In genomic region chr14:54637270-54637669, GRCh38 we compare ENCODE assay signal across 23 cellular contexts.
DNase-seq lines count a peak whose midpoint lies in the region; ATAC-seq and TF ChIP-seq lines count a peak whose summit lies in the region.
"Had no signal": no experiment of that assay in that cellular context is flagged by ENCODE, and none has a peak within 500 bp of the region (broad histone marks: within the 10 kb centered on the region; RNA-seq: fewer than 3 reads in every experiment).

No MANE protein-coding gene starts in this region.

- peaks cover 3% of the 10 kb centered on the region for H3K27me3 Mint-ChIP-seq in HFFc6 (ENCODE audit: insufficient read depth)
- H3K27me3 Mint-ChIP-seq in activated T-helper 1 cell treated with anti-CD3 and anti-CD28 coated beads, Interleukin-12 subunit alpha, Interleukin-12 subunit beta, Interleukin-2, Interleukin-4 antibody, amounts not matched to agents 30 ng/mL and 10 ng/mL and 1 ng/mL, durations not matched to agents 14 hours and 24 hours and 36 hours (ENCODE audit: insufficient read depth) = peaks cover 22% of the 10 kb centered on the region
- H3K27me3 Mint-ChIP-seq: naive B cell had no signal

- peak overlapping the region; percentile 73 for H3K27ac Mint-ChIP-seq in HFFc6
- H3K27ac Mint-ChIP-seq in activated T-helper 1 cell treated with anti-CD3 and anti-CD28 coated beads, Interleukin-12 subunit alpha, Interleukin-12 subunit beta, Interleukin-2, Interleukin-4 antibody, amounts not matched to agents 30 ng/mL and 10 ng/mL and 1 ng/mL, durations not matched to agents 14 hours and 24 hours and 36 hours = no peak overlapping the region
- H3K27ac Mint-ChIP-seq: activated naive CD4-positive, alpha-beta T cell treated with anti-CD3 and anti-CD28 coated beads for 36 hours; CD14-positive monocyte; effector memory CD8-positive, alpha-beta T cell; naive B cell; T-helper 2 cell treated with Interferon-gamma antibody and Interleukin-4, amounts not matched to agents 5 μg/mL and 100 μg/mL, for 36 hours had no signal

- peak overlapping the region; percentile 38 for H3K4me3 Mint-ChIP-seq in HFFc6
- H3K4me3 Mint-ChIP-seq in activated T-helper 1 cell treated with anti-CD3 and anti-CD28 coated beads, Interleukin-12 subunit alpha, Interleukin-12 subunit beta, Interleukin-2, Interleukin-4 antibody, amounts not matched to agents 30 ng/mL and 10 ng/mL and 1 ng/mL, durations not matched to agents 14 hours and 24 hours and 36 hours = no peak overlapping the region
- H3K4me3 Mint-ChIP-seq: activated naive CD4-positive, alpha-beta T cell treated with anti-CD3 and anti-CD28 coated beads for 36 hours; CD14-positive monocyte; effector memory CD8-positive, alpha-beta T cell; naive B cell; T-helper 2 cell treated with Interferon-gamma antibody and Interleukin-4, amounts not matched to agents 5 μg/mL and 100 μg/mL, for 36 hours had no signal

- H3K4me3 ChIP-seq in gastrocnemius medialis (no peak overlapping the region), dorsolateral prefrontal cortex (no peak overlapping the region)
- H3K4me3 ChIP-seq: heart left ventricle, Peyer's patch, SK-N-MC, uterus had no signal

- peak in 1 of 2 donors; percentile 47 for ATAC-seq in gastrocnemius medialis
- ATAC-seq: effector memory CD8-positive, alpha-beta T cell; heart left ventricle had no signal

- no peak for TF ChIP-seq POLR2A in gastrocnemius medialis (IDR thresholded peaks at IDR 0.05)

- no peaks in the 10 kb centered on the region for H3K9me3 Mint-ChIP-seq in HFFc6
- peaks cover 3% of the 10 kb centered on the region for H3K9me3 Mint-ChIP-seq in activated T-helper 1 cell treated with anti-CD3 and anti-CD28 coated beads, Interleukin-12 subunit alpha, Interleukin-12 subunit beta, Interleukin-2, Interleukin-4 antibody, amounts not matched to agents 30 ng/mL and 10 ng/mL and 1 ng/mL, durations not matched to agents 14 hours and 24 hours and 36 hours

- in situ Hi-C loops in gastrocnemius medialis (cut with MboI; ENCODE audit: low sequenced_read_pairs in 4 of 4) = no loop called here

- peaks cover 19 to 41% of the 10 kb centered on the region in 2 donors for H3K4me1 ChIP-seq in gastrocnemius medialis
- H3K4me1 ChIP-seq: Peyer's patch, uterus had no signal

- DNase-seq in HFFc6 (no peak), RPMI8226 (peak; percentile 23), epithelial cell of prostate (ENCODE audit: low read depth, low spot score) (no peak), gastrocnemius medialis (no peak), dorsolateral prefrontal cortex (no peak), NCI-H2196 (lab: John Stamatoyannopoulos, UW; ENCODE audit: unreplicated experiment) (no peak)
- no peak for DNase-seq in activated T-helper 1 cell treated with anti-CD3 and anti-CD28 coated beads, Interleukin-12 subunit alpha, Interleukin-12 subunit beta, Interleukin-2, Interleukin-4 antibody, amounts not matched to agents 30 ng/mL and 10 ng/mL and 1 ng/mL, durations not matched to agents 14 hours and 24 hours and 36 hours (ENCODE audit: low spot score)
- DNase-seq: activated CD4-positive, alpha-beta T cell treated with anti-CD3 and anti-CD28 coated beads for 48 hours; activated naive CD4-positive, alpha-beta T cell treated with anti-CD3 and anti-CD28 coated beads for 36 hours; activated T-cell treated with anti-CD3 and anti-CD28 coated beads, Interleukin-2, amount 50 U/mL, for 48 hours; effector memory CD8-positive, alpha-beta T cell; H7; heart left ventricle; mesendoderm; naive B cell; NCI-H2081; Peyer's patch; stimulated activated CD4-positive, alpha-beta T cell treated with anti-CD3 and anti-CD28 coated beads, Interleukin-4, amount 100 ng/mL, for 4 hours; stimulated activated naive CD4-positive, alpha-beta T cell; uterus had no signal

- H3K9me3 ChIP-seq in gastrocnemius medialis = no peaks in the 10 kb centered on the region
- H3K9me3 ChIP-seq: heart left ventricle, Peyer's patch, uterus had no signal

- no peaks in the 10 kb centered on the region for H3K36me3 ChIP-seq in gastrocnemius medialis
- H3K36me3 ChIP-seq: heart left ventricle, Peyer's patch, uterus had no signal

- H3K27ac ChIP-seq in epithelial cell of prostate (peak overlapping the region; percentile 18), gastrocnemius medialis (peak overlapping the region; percentile 19 to 60 (median 34)), dorsolateral prefrontal cortex (no peak overlapping the region)
- H3K27ac ChIP-seq: heart left ventricle, Peyer's patch, SK-N-MC, uterus had no signal

- H3K27me3 ChIP-seq in gastrocnemius medialis (no peaks in the 10 kb centered on the region), dorsolateral prefrontal cortex (no peaks in the 10 kb centered on the region)
- H3K27me3 ChIP-seq: heart left ventricle, Peyer's patch, uterus had no signal

- peaks cover 59% of the 10 kb centered on the region for H3K4me1 Mint-ChIP-seq in HFFc6 (ENCODE audit: low read depth)
- H3K4me1 Mint-ChIP-seq in activated T-helper 1 cell treated with anti-CD3 and anti-CD28 coated beads, Interleukin-12 subunit alpha, Interleukin-12 subunit beta, Interleukin-2, Interleukin-4 antibody, amounts not matched to agents 30 ng/mL and 10 ng/mL and 1 ng/mL, durations not matched to agents 14 hours and 24 hours and 36 hours (ENCODE audit: low read depth) = no peaks in the 10 kb centered on the region
- H3K4me1 Mint-ChIP-seq: CD14-positive monocyte had no signal

- no peak for TF ChIP-seq CTCF in HFFc6 (IDR thresholded peaks at IDR 0.05)
- TF ChIP-seq CTCF in gastrocnemius medialis (IDR thresholded peaks at IDR 0.05 in 4 of 5, conservative IDR thresholded peaks at IDR 0.05 in 1 of 5) = no peak
- TF ChIP-seq CTCF in dorsolateral prefrontal cortex (IDR thresholded peaks at IDR 0.05 in 54 of 56, conservative IDR thresholded peaks at IDR 0.05 in 2 of 56; ENCODE audit: low read depth in 1 of 56, partially characterized antibody in 56 of 56) = no peak

- peaks cover 17% of the 10 kb centered on the region for H3K36me3 Mint-ChIP-seq in HFFc6 (ENCODE audit: low read depth)
- no peaks in the 10 kb centered on the region for H3K36me3 Mint-ChIP-seq in activated T-helper 1 cell treated with anti-CD3 and anti-CD28 coated beads, Interleukin-12 subunit alpha, Interleukin-12 subunit beta, Interleukin-2, Interleukin-4 antibody, amounts not matched to agents 30 ng/mL and 10 ng/mL and 1 ng/mL, durations not matched to agents 14 hours and 24 hours and 36 hours (ENCODE audit: low read depth)
- H3K36me3 Mint-ChIP-seq: CD14-positive monocyte had no signal

- intact Hi-C loops in gastrocnemius medialis (cut with DNase I; ENCODE audit: low total_unique reads) (no loop called here), dorsolateral prefrontal cortex (cut with DNase I) (no loop called here)
- intact Hi-C loops in activated T-helper 1 cell treated with anti-CD3 and anti-CD28 coated beads, Interleukin-12 subunit alpha, Interleukin-12 subunit beta, Interleukin-2, Interleukin-4 antibody, amounts not matched to agents 30 ng/mL and 10 ng/mL and 1 ng/mL, durations not matched to agents 14 hours and 24 hours and 36 hours (cut with micrococcal nuclease) = no loop called here

Comparison
In these comparisons a context has a peak if more than half of its experiments do, and no peak if none do; other contexts are left out.
1. H3K27ac ChIP-seq: peak in epithelial cell of prostate (single experiment) and gastrocnemius medialis (4 of 4); none in dorsolateral prefrontal cortex (0 of 59).